Comparison of ENCODE assay signal across 1 cellular context in genomic region chr18:45654677-45655076, GRCh38.
TF ChIP-seq lines count a peak whose summit lies in the region.

No MANE protein-coding gene starts in this region.

TF ChIP-seq in IMR-90, 13 proteins besides CTCF, POLR2A, EP300 and RAD21:
- no peak for TF ChIP-seq NFE2L2 (IDR thresholded peaks at IDR 0.05; ENCODE audit: low read depth, low read length)
- TF ChIP-seq RFX5 (IDR thresholded peaks at IDR 0.05; ENCODE audit: low read depth, low read length): no peak
- no peak for TF ChIP-seq SMC3 (IDR thresholded peaks at IDR 0.05; ENCODE audit: low read depth, low read length)
- no peak for TF ChIP-seq MXI1 (IDR thresholded peaks at IDR 0.05; ENCODE audit: borderline replicate concordance, low read depth, low read length)
- no peak for TF ChIP-seq ELK1 (IDR thresholded peaks at IDR 0.05; ENCODE audit: borderline replicate concordance, low read depth, low read length)
- TF ChIP-seq USF2 (IDR thresholded peaks at IDR 0.05; ENCODE audit: low read depth, low read length): no peak
- no peak for TF ChIP-seq MAFK (IDR thresholded peaks at IDR 0.05; ENCODE audit: low read depth, low read length)
- TF ChIP-seq CHD1 (IDR thresholded peaks at IDR 0.05; ENCODE audit: low read depth, low read length): no peak
TF ChIP-seq in IMR-90: peak in this region for 0.
